Comparison of ENCODE assay signal across 21 cellular contexts in the genomic region with DNA sequence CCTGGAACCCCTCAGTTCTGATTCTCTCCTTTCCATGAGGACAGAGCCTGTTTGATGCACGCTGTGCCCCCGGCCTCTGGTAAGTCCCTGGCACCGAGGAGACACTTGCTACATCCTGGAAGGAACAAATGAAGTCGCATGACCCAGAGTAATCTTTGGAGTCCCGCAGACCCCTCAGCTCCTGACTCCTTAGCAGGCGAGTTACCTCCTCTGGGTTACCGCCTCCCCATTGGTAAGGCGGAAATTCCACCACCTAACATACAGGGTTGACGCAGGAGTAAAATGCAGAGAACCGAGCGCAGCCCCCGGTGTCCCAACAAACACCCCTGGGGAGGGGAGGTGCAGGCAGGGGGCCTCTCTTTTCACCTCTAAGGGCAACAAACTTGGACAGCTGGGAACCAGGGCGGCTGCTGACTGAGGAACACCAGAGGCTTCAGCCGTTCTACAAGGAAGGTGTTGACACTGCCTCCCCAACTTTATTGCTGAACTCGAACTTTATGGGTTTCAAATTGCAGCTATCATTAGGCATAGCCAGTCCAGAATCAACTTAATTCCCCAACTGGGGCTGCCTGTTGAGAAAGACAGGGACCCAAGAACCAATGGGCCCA.
A peak's percentile ranks its signal among the peaks of the same experiment; 100 is the strongest.
DNase-seq lines count a peak whose midpoint lies in the region; ATAC-seq lines count a peak whose summit lies in the region.
"Had no signal": no experiment of that assay in that cellular context is flagged by ENCODE, and none has a peak within 500 bp of the region (broad histone marks: within the 10 kb centered on the region; RNA-seq: fewer than 3 reads in every experiment).

No MANE protein-coding gene starts in this region.

- peak overlapping the region; percentile 91 for H3K27ac Mint-ChIP-seq in activated naive CD4-positive, alpha-beta T cell treated with anti-CD3 and anti-CD28 coated beads, Interleukin-2, amount 50 U/mL, for 24 hours
- H3K27ac Mint-ChIP-seq in stimulated activated naive B cell treated with anti-CD40 and anti-IgM and Interleukin-4, amounts not matched to agents 10 μg/mL and 1 μg/mL and 100 μg/mL, for 72 hours: peak overlapping the region; percentile 42

- no peak overlapping the region for H3K27ac ChIP-seq in HUES64 (ENCODE audit: low read depth, low read length)
- H3K27ac ChIP-seq: 22Rv1, BLaER1, HL-60 had no signal

- WGBS in HUES64: 90% methylated on average over 15 of the region's 15 CpGs

- intact Hi-C loops in left colon (cut with DNase I, micrococcal nuclease): no loop called here

- H3K36me3 Mint-ChIP-seq in activated naive CD4-positive, alpha-beta T cell treated with anti-CD3 and anti-CD28 coated beads, Interleukin-2, amount 50 U/mL, for 24 hours: peaks cover 12% of the 10 kb centered on the region
- H3K36me3 Mint-ChIP-seq in stimulated activated naive B cell treated with anti-CD40 and anti-IgM and Interleukin-4, amounts not matched to agents 10 μg/mL and 1 μg/mL and 100 μg/mL, for 72 hours: peaks cover 26 to 37% of the 10 kb centered on the region in 2 donors

- H3K4me3 ChIP-seq in HUES64 (ENCODE audit: low read length): no peak overlapping the region
- H3K4me3 ChIP-seq: BLaER1, GM12878, SK-N-MC had no signal

- H3K27me3 ChIP-seq in HUES64 (ENCODE audit: insufficient read depth, low read length): no peaks in the 10 kb centered on the region
- H3K27me3 ChIP-seq: BLaER1 had no signal

- H3K4me1 ChIP-seq in HUES64 (ENCODE audit: insufficient read depth, low read length): peaks cover 3% of the 10 kb centered on the region; the same call in 1 of the 2 replicates

- 0 out of 2 replicates have a peak overlapping the region, but pooled peaks have one; percentile 24 for H3K9ac ChIP-seq in HUES64 (ENCODE audit: low read depth, low read length)
- H3K9ac ChIP-seq: BLaER1 had no signal

- H3K9me3 ChIP-seq in HUES64 (ENCODE audit: insufficient read depth, low read depth, low read length): no peaks in the 10 kb centered on the region
- H3K9me3 ChIP-seq: BLaER1 had no signal

- ATAC-seq in left colon (peak; percentile 55), HG02973 (IDR thresholded peaks at IDR 0.05; ENCODE audit: unreplicated experiment) (no peak)
- ATAC-seq in stimulated activated naive B cell treated with anti-CD40 and anti-IgM and Interleukin-4, amounts not matched to agents 10 μg/mL and 1 μg/mL and 100 μg/mL, for 72 hours (replicated peaks): peak in 1 of 2 donors; percentile 13
- ATAC-seq: GM12878 had no signal

- peaks cover 42% of the 10 kb centered on the region for H3K36me3 ChIP-seq in HUES64 (ENCODE audit: insufficient read depth, low read length)

- H3K9me3 Mint-ChIP-seq in activated naive CD4-positive, alpha-beta T cell treated with anti-CD3 and anti-CD28 coated beads, Interleukin-2, amount 50 U/mL, for 24 hours: no peaks in the 10 kb centered on the region
- H3K9me3 Mint-ChIP-seq in stimulated activated naive B cell treated with anti-CD40 and anti-IgM and Interleukin-4, amounts not matched to agents 10 μg/mL and 1 μg/mL and 100 μg/mL, for 72 hours: no peaks in the 10 kb centered on the region

- no peaks in the 10 kb centered on the region for H3K27me3 Mint-ChIP-seq in activated naive CD4-positive, alpha-beta T cell treated with anti-CD3 and anti-CD28 coated beads, Interleukin-2, amount 50 U/mL, for 24 hours
- H3K27me3 Mint-ChIP-seq in stimulated activated naive B cell treated with anti-CD40 and anti-IgM and Interleukin-4, amounts not matched to agents 10 μg/mL and 1 μg/mL and 100 μg/mL, for 72 hours: peaks cover 0 to 7% of the 10 kb centered on the region in 2 donors

- DNase-seq in activated naive CD4-positive, alpha-beta T cell treated with Interleukin-2 at 50 U/mL for 16 hours: no peak
- DNase-seq in left colon (peak in 1 of 2 donors; percentile 53), DMS114 treated with DMSO at 0.1 percent for 48 hours (lab: John Stamatoyannopoulos, UW; ENCODE audit: unreplicated experiment) (no peak), germinal center (ENCODE audit: low spot score) (no peak)
- DNase-seq in stimulated activated naive B cell treated with anti-CD40 and anti-IgM and Interleukin-4, amounts not matched to agents 10 μg/mL and 1 μg/mL and 100 μg/mL, for 72 hours: no peak
- DNase-seq: HCEC 1CT; KG1; NCI-H1092; NCI-H2107; NCI-H345; NCI-H69; NK-92 treated with Interleukin-12 subunit alpha and Interleukin-12 subunit beta, amount 100 ng/mL, for 24 hours; OCI-M1 had no signal

- H3K4me1 Mint-ChIP-seq in activated naive CD4-positive, alpha-beta T cell treated with anti-CD3 and anti-CD28 coated beads, Interleukin-2, amount 50 U/mL, for 24 hours: peaks cover 61% of the 10 kb centered on the region
- H3K4me1 Mint-ChIP-seq in stimulated activated naive B cell treated with anti-CD40 and anti-IgM and Interleukin-4, amounts not matched to agents 10 μg/mL and 1 μg/mL and 100 μg/mL, for 72 hours: peaks cover 0 to 2% of the 10 kb centered on the region in 2 donors

- no peak overlapping the region for H3K4me3 Mint-ChIP-seq in activated naive CD4-positive, alpha-beta T cell treated with anti-CD3 and anti-CD28 coated beads, Interleukin-2, amount 50 U/mL, for 24 hours
- no peak overlapping the region for H3K4me3 Mint-ChIP-seq in stimulated activated naive B cell treated with anti-CD40 and anti-IgM and Interleukin-4, amounts not matched to agents 10 μg/mL and 1 μg/mL and 100 μg/mL, for 72 hours
